In the genomic region with DNA sequence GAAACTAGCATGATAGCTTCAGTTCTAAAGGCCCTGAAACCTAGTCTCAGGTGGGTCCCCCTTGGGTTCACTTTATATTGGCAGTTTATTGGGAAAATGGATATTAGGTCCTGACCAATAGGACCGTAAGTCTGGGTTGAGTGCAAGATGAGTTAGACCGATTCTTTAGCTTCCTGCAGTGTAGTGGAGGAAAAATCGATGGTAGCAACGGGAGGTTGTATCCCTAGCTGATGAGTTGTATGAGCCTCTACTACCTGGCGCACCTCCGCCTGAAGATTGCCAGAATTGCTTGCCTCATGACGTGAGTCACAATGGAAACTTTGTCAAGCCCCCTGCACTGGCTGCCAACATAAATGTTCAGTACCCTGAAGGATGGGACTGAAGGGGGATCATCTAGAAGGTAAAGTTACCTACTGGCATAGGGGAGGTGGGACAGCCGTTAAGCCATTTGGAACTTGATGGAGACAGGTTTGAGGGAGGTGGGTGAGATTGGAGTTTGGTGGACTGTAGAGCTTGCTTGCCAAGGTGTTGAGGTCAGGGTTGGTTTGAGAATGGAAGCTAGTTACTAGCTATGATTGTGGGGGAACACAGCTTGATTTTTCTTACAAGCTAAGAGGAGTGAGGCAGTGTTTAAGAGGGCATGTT, we compare ENCODE assay signal across 1 cellular context.
TF ChIP-seq lines count a peak whose summit lies in the region.

No MANE protein-coding gene starts in this region.

TF ChIP-seq in K562, 482 proteins besides CTCF, POLR2A, EP300 and RAD21 (continued from another document and continues in another):
- TF ChIP-seq, protein P1, sequence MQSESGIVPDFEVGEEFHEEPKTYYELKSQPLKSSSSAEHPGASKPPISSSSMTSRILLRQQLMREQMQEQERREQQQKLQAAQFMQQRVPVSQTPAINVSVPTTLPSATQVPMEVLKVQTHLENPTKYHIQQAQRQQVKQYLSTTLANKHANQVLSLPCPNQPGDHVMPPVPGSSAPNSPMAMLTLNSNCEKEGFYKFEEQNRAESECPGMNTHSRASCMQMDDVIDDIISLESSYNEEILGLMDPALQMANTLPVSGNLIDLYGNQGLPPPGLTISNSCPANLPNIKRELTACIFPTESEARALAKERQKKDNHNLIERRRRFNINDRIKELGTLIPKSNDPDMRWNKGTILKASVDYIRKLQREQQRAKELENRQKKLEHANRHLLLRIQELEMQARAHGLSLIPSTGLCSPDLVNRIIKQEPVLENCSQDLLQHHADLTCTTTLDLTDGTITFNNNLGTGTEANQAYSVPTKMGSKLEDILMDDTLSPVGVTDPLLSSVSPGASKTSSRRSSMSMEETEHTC (IDR thresholded peaks at IDR 0.05): no peak
- TF ChIP-seq FOXJ3 (CRISPR knock-in tag; IDR thresholded peaks at IDR 0.05) (no peak), CHAMP1 (IDR thresholded peaks at IDR 0.05) (0 out of 2 replicates have a peak, but pooled peaks have one; percentile 43), ZNF449 (CRISPR knock-in tag; IDR thresholded peaks at IDR 0.05) (no peak), EP400 (IDR thresholded peaks at IDR 0.05) (peak; percentile 54; the same call in 1 of the 2 replicates), NBN (IDR thresholded peaks at IDR 0.05; ENCODE audit: low read depth) (peak; percentile 22; the same call in 1 of the 2 replicates), CAMTA2 (CRISPR knock-in tag; conservative IDR thresholded peaks at IDR 0.05) (no peak), TAF7 (tag; IDR thresholded peaks at IDR 0.05) (no peak), SMARCC2 (IDR thresholded peaks at IDR 0.05; ENCODE audit: low read depth) (no peak), RHOXF2B (CRISPR knock-in tag; conservative IDR thresholded peaks at IDR 0.05) (peak; percentile 87; the same call in 1 of the 2 replicates), SAP30 (IDR thresholded peaks at IDR 0.05; ENCODE audit: borderline replicate concordance, insufficient read depth, low read depth, low read length, poor library complexity, severe bottlenecking) (no peak), BRF1 (IDR thresholded peaks at IDR 0.05; ENCODE audit: borderline replicate concordance, extremely low read depth, insufficient read length) (no peak), IRF2 (CRISPR knock-in tag; IDR thresholded peaks at IDR 0.05) (no peak), ZNF740 (CRISPR knock-in tag; IDR thresholded peaks at IDR 0.05) (no peak), ZNF740 (tag; IDR thresholded peaks at IDR 0.05) (no peak), HDAC2 (IDR thresholded peaks at IDR 0.05) (no peak), HNRNPLL (IDR thresholded peaks at IDR 0.05; ENCODE audit: low read depth, low read length, poor library complexity, severe bottlenecking) (no peak), CREBBP (IDR thresholded peaks at IDR 0.05; ENCODE audit: low read depth, low read length) (no peak), MTF1 (CRISPR knock-in tag; IDR thresholded peaks at IDR 0.05; ENCODE audit: borderline replicate concordance) (no peak), NFIC (IDR thresholded peaks at IDR 0.05) (peak; percentile 53), HINFP (tag; conservative IDR thresholded peaks at IDR 0.05; ENCODE audit: low read depth) (no peak), MAZ (CRISPR knock-in tag; conservative IDR thresholded peaks at IDR 0.05 in 1 of 2, IDR thresholded peaks at IDR 0.05 in 1 of 2) (no peak), YBX1 (IDR thresholded peaks at IDR 0.05) (0 out of 2 replicates have a peak, but pooled peaks have one; percentile 38), ETV5 (CRISPR knock-in tag; IDR thresholded peaks at IDR 0.05; ENCODE audit: low read depth) (no peak), STAT5A (IDR thresholded peaks at IDR 0.05; ENCODE audit: borderline replicate concordance, low read length) (peak; percentile 7; the same call in 1 of the 2 replicates), NRF1 (conservative IDR thresholded peaks at IDR 0.05 in 1 of 2, IDR thresholded peaks at IDR 0.05 in 1 of 2) (no peak), TAF1 (IDR thresholded peaks at IDR 0.05; ENCODE audit: control insufficient read depth, extremely low read depth, insufficient read depth, low read length, severe bottlenecking) (peak; percentile 49), ZNF707 (CRISPR knock-in tag; conservative IDR thresholded peaks at IDR 0.05) (no peak), MYBL2 (IDR thresholded peaks at IDR 0.05; ENCODE audit: low read depth) (0 out of 2 replicates have a peak, but pooled peaks have one; percentile 20), MYBL2 (CRISPR knock-in tag; IDR thresholded peaks at IDR 0.05; ENCODE audit: borderline replicate concordance) (no peak), CHD4 (IDR thresholded peaks at IDR 0.05; ENCODE audit: insufficient read depth, insufficient replicate concordance, low read depth, low read length, poor library complexity, severe bottlenecking) (no peak)
- TF ChIP-seq, protein P2, sequence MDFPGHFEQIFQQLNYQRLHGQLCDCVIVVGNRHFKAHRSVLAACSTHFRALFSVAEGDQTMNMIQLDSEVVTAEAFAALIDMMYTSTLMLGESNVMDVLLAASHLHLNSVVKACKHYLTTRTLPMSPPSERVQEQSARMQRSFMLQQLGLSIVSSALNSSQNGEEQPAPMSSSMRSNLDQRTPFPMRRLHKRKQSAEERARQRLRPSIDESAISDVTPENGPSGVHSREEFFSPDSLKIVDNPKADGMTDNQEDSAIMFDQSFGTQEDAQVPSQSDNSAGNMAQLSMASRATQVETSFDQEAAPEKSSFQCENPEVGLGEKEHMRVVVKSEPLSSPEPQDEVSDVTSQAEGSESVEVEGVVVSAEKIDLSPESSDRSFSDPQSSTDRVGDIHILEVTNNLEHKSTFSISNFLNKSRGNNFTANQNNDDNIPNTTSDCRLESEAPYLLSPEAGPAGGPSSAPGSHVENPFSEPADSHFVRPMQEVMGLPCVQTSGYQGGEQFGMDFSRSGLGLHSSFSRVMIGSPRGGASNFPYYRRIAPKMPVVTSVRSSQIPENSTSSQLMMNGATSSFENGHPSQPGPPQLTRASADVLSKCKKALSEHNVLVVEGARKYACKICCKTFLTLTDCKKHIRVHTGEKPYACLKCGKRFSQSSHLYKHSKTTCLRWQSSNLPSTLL (IDR thresholded peaks at IDR 0.05): no peak; the same call in 1 of the 2 replicates
- TF ChIP-seq, protein P3, sequence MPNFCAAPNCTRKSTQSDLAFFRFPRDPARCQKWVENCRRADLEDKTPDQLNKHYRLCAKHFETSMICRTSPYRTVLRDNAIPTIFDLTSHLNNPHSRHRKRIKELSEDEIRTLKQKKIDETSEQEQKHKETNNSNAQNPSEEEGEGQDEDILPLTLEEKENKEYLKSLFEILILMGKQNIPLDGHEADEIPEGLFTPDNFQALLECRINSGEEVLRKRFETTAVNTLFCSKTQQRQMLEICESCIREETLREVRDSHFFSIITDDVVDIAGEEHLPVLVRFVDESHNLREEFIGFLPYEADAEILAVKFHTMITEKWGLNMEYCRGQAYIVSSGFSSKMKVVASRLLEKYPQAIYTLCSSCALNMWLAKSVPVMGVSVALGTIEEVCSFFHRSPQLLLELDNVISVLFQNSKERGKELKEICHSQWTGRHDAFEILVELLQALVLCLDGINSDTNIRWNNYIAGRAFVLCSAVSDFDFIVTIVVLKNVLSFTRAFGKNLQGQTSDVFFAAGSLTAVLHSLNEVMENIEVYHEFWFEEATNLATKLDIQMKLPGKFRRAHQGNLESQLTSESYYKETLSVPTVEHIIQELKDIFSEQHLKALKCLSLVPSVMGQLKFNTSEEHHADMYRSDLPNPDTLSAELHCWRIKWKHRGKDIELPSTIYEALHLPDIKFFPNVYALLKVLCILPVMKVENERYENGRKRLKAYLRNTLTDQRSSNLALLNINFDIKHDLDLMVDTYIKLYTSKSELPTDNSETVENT (CRISPR knock-in tag; IDR thresholded peaks at IDR 0.05): no peak; the same call in 1 of the 2 replicates
- TF ChIP-seq, protein P4, sequence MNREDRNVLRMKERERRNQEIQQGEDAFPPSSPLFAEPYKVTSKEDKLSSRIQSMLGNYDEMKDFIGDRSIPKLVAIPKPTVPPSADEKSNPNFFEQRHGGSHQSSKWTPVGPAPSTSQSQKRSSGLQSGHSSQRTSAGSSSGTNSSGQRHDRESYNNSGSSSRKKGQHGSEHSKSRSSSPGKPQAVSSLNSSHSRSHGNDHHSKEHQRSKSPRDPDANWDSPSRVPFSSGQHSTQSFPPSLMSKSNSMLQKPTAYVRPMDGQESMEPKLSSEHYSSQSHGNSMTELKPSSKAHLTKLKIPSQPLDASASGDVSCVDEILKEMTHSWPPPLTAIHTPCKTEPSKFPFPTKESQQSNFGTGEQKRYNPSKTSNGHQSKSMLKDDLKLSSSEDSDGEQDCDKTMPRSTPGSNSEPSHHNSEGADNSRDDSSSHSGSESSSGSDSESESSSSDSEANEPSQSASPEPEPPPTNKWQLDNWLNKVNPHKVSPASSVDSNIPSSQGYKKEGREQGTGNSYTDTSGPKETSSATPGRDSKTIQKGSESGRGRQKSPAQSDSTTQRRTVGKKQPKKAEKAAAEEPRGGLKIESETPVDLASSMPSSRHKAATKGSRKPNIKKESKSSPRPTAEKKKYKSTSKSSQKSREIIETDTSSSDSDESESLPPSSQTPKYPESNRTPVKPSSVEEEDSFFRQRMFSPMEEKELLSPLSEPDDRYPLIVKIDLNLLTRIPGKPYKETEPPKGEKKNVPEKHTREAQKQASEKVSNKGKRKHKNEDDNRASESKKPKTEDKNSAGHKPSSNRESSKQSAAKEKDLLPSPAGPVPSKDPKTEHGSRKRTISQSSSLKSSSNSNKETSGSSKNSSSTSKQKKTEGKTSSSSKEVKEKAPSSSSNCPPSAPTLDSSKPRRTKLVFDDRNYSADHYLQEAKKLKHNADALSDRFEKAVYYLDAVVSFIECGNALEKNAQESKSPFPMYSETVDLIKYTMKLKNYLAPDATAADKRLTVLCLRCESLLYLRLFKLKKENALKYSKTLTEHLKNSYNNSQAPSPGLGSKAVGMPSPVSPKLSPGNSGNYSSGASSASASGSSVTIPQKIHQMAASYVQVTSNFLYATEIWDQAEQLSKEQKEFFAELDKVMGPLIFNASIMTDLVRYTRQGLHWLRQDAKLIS (CRISPR knock-in tag; IDR thresholded peaks at IDR 0.05): no peak; the same call in 1 of the 2 replicates
- TF ChIP-seq, protein P5, sequence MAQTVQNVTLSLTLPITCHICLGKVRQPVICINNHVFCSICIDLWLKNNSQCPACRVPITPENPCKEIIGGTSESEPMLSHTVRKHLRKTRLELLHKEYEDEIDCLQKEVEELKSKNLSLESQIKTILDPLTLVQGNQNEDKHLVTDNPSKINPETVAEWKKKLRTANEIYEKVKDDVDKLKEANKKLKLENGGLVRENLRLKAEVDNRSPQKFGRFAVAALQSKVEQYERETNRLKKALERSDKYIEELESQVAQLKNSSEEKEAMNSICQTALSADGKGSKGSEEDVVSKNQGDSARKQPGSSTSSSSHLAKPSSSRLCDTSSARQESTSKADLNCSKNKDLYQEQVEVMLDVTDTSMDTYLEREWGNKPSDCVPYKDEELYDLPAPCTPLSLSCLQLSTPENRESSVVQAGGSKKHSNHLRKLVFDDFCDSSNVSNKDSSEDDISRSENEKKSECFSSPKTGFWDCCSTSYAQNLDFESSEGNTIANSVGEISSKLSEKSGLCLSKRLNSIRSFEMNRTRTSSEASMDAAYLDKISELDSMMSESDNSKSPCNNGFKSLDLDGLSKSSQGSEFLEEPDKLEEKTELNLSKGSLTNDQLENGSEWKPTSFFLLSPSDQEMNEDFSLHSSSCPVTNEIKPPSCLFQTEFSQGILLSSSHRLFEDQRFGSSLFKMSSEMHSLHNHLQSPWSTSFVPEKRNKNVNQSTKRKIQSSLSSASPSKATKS (CRISPR knock-in tag; IDR thresholded peaks at IDR 0.05): 0 out of 2 replicates have a peak, but pooled peaks have one; percentile 59
